In the genomic region with DNA sequence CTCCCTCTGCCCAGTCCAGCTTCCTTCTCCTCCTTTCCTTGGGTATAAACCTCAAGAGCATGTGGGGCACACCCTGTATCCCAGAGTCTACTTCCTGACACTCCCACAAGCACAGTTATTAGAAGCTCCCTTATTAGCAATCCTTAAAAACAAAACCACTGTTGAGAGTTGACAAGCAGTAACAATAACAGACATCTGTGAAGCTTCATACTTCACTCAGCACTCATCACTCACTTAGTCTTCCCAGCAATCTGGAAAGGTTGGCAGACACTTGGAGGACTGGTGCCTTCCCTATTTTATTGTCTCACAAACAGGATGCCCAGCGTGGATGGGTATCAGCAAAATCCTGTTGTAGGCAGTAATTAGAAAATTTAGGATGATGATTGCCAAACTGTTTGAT, we compare ENCODE assay signal across 20 cellular contexts.
"Had no signal": no experiment of that assay in that cellular context is flagged by ENCODE, and none has a peak within 500 bp of the region (broad histone marks: within the 10 kb centered on the region; RNA-seq: fewer than 3 reads in every experiment).

No MANE protein-coding gene starts in this region.

- H3K9me3 ChIP-seq: SJCRH30 had no signal

- H3K36me3 ChIP-seq: SJCRH30 had no signal

- ATAC-seq: K562, SK-N-SH treated with all-trans-retinoic acid at 6 μM for 48 hours had no signal

- H3K4me3 ChIP-seq: K562, SJCRH30 had no signal

- H3K27me3 ChIP-seq: SJCRH30 had no signal

- H3K4me1 ChIP-seq: SJCRH30 had no signal

- DNase-seq: Kasumi-1, MM.1S, NCI-H1105, NCI-H1417, NCI-H1436 treated with DMSO at 0.1 percent for 48 hours, NCI-H1694, NCI-H187 treated with DMSO at 0.1 percent for 48 hours, NCI-H2029 treated with DMSO at 0.1 percent for 48 hours, NCI-H226, NCI-H446, NCI-H510A, NCI-H524 treated with DMSO at 0.1 percent for 48 hours, NCI-H82, RPMI8226, SHP77 treated with DMSO at 0.1 percent for 48 hours, SJCRH30 had no signal

- H3K27ac ChIP-seq: HL-60, KMS-11, SJCRH30 had no signal
